16 cellular contexts compared by ENCODE assay signal in genomic region chr10:88979603-88980002, GRCh38. TPM values are rescaled to one million over a fixed set of nuclear protein-coding genes. Genes with fewer than 3 reads are reported as not detected.
DNase-seq lines count a peak whose midpoint lies in the region; ATAC-seq and TF ChIP-seq lines count a peak whose summit lies in the region.
"Had no signal": no experiment of that assay in that cellular context is flagged by ENCODE, and none has a peak within 500 bp of the region (broad histone marks: within the 10 kb centered on the region; RNA-seq: fewer than 3 reads in every experiment).

No MANE protein-coding gene starts in this region.

- TF ChIP-seq CTCF in Peyer's patch (IDR thresholded peaks at IDR 0.05) (no peak), mammary epithelial cell (conservative IDR thresholded peaks at IDR 0.05 in 1 of 2, IDR thresholded peaks at IDR 0.05 in 1 of 2; ENCODE audit: extremely low read depth in 1 of 2, insufficient read depth in 1 of 2, low read depth in 1 of 2, low read length in 2 of 2) (no peak), osteoblast (IDR thresholded peaks at IDR 0.05; ENCODE audit: extremely low read depth, low read depth, low read length) (no peak), tibial artery (IDR thresholded peaks at IDR 0.05) (no peak), brain microvascular endothelial cell (IDR thresholded peaks at IDR 0.05; ENCODE audit: low read depth, low read length, missing control alignments) (no peak)

- CTCF ChIA-PET in mammary epithelial cell (lab: Charles Lee; ENCODE audit: low non-redundant PET) = interaction anchor here (0.7 kb wide), 1 partner anchor 10 kb away, joined by 3 read pairs; no protein-coding TSS in a partner anchor

- H3K27ac ChIP-seq in Peyer's patch (peak overlapping the region in 3 of 4 donors; percentile 7 to 32 (median 25)), mammary epithelial cell (ENCODE audit: insufficient read depth, low read depth, low read length) (no peak overlapping the region), osteoblast (ENCODE audit: low read depth, low read length) (peak overlapping the region; percentile 35), tibial artery (peak overlapping the region; percentile 82 to 92), brain microvascular endothelial cell (no peak overlapping the region)
- H3K27ac ChIP-seq: parathyroid adenoma had no signal

- DNase-seq in Peyer's patch = no peak
- no peak for DNase-seq in mammary epithelial cell
- DNase-seq in osteoblast (ENCODE audit: insufficient read length, low spot score, missing footprints) = no peak
- DNase-seq in tibial artery = no peak
- DNase-seq in EL = no peak
- DNase-seq in brain microvascular endothelial cell = no peak
- DNase-seq: activated B cell treated with CpG ODN at 0.5 μM for 24 hours; activated CD8-positive, alpha-beta memory T cell treated with anti-CD3 and anti-CD28 coated beads for 24 hours; activated naive CD8-positive, alpha-beta T cell treated with anti-CD3 and anti-CD28 coated beads, Interleukin-2, amount 10 ng/mL, durations not matched to agents 7 days and 5 days; central memory CD4-positive, alpha-beta T cell; effector CD4-positive, alpha-beta T cell; NCI-H1694 treated with DMSO at 0.1 percent for 48 hours had no signal

- H3K27me3 ChIP-seq in Peyer's patch (no peaks in the 10 kb centered on the region), mammary epithelial cell (ENCODE audit: insufficient read depth, low read length) (no peaks in the 10 kb centered on the region), osteoblast (ENCODE audit: insufficient read depth, low read length) (no peaks in the 10 kb centered on the region), tibial artery (no peaks in the 10 kb centered on the region), brain microvascular endothelial cell (replicated peaks) (no peaks in the 10 kb centered on the region)
- H3K27me3 ChIP-seq: MG63 had no signal

- H3K4me2 ChIP-seq in mammary epithelial cell (ENCODE audit: insufficient read depth, low read depth, low read length) = peak overlapping the region; percentile 42
- peak overlapping the region; percentile 29 for H3K4me2 ChIP-seq in osteoblast (ENCODE audit: insufficient read depth, low read length)

- in situ Hi-C loops in mammary epithelial cell (cut with MboI; ENCODE audit: low sequenced_read_pairs in 2 of 2) = loop anchor here in 1 of 2 donors (5.0 kb wide), 1 partner anchor 42 kb away; no protein-coding TSS in a partner anchor
- in situ Hi-C loops in brain microvascular endothelial cell (cut with HindIII; ENCODE audit: low pct_ligation_motif_present, low sequenced_read_pairs) = no loop called here

- ATAC-seq in esophagus mucosa = no peak
- ATAC-seq: stimulated activated memory B cell treated with anti-CD40 and anti-IgM and Interleukin-4, amounts not matched to agents 10 μg/mL and 1 μg/mL and 100 μg/mL, for 72 hours had no signal

- H3K79me2 ChIP-seq in mammary epithelial cell (ENCODE audit: insufficient read depth, low read length) (no peaks in the 10 kb centered on the region), osteoblast (ENCODE audit: insufficient read depth, low read length) (peaks cover 16% of the 10 kb centered on the region)
- H3K79me2 ChIP-seq: parathyroid adenoma had no signal

- no peak for TF ChIP-seq POLR2A in Peyer's patch (IDR thresholded peaks at IDR 0.05)

- H3K4me3 ChIP-seq in Peyer's patch = no peak overlapping the region
- H3K4me3 ChIP-seq in mammary epithelial cell (replicated peaks in 1 of 3; ENCODE audit: insufficient read depth in 1 of 3, low read depth in 2 of 3, low read length in 3 of 3) = no peak overlapping the region
- H3K4me3 ChIP-seq in osteoblast (ENCODE audit: insufficient read depth, low read length) = no peak overlapping the region
- no peak overlapping the region for H3K4me3 ChIP-seq in tibial artery
- no peak overlapping the region for H3K4me3 ChIP-seq in brain microvascular endothelial cell (ENCODE audit: low read depth, low read length)
- H3K4me3 ChIP-seq: MG63 had no signal

- dilution Hi-C loops in mammary epithelial cell (cut with HindIII; ENCODE audit: low sequenced_read_pairs) = no loop called here

- H4K20me1 ChIP-seq in mammary epithelial cell (ENCODE audit: insufficient read depth, low read length) (no peaks in the 10 kb centered on the region), osteoblast (ENCODE audit: insufficient read depth, low read length) (peaks cover 2% of the 10 kb centered on the region)

- BruUV-seq in mammary epithelial cell (replicated peaks; lab: Mats Ljungman, UMichigan) = no TSS peak

- 78% methylated on average over 4 of the region's 4 CpGs for WGBS in mammary epithelial cell (ENCODE audit: low coverage, missing lambda C conversion rate)

- no peak overlapping the region for H3K9ac ChIP-seq in mammary epithelial cell (ENCODE audit: insufficient read depth, low read length)
- H3K9ac ChIP-seq: parathyroid adenoma had no signal

- intact Hi-C loops in mammary epithelial cell (cut with micrococcal nuclease) = no loop called here
- intact Hi-C loops in tibial artery (cut with DNase I; ENCODE audit: low total_unique reads) = loop anchor here (10.0 kb wide), 1 partner anchor 145 kb away; no protein-coding TSS in a partner anchor

- H3K36me3 ChIP-seq in Peyer's patch = no peaks in the 10 kb centered on the region
- no peaks in the 10 kb centered on the region for H3K36me3 ChIP-seq in mammary epithelial cell (ENCODE audit: insufficient read depth, low read length)
- peaks cover 4% of the 10 kb centered on the region for H3K36me3 ChIP-seq in osteoblast (ENCODE audit: insufficient read depth, low read length)
- H3K36me3 ChIP-seq in tibial artery = no peaks in the 10 kb centered on the region
- H3K36me3 ChIP-seq in brain microvascular endothelial cell (replicated peaks) = no peaks in the 10 kb centered on the region
- H3K36me3 ChIP-seq: MG63 had no signal

- H3K4me1 ChIP-seq in Peyer's patch (peaks cover 0 to 7% (median 0%) of the 10 kb centered on the region in 4 donors), mammary epithelial cell (ENCODE audit: insufficient read depth, low read length) (peaks cover 14% of the 10 kb centered on the region), osteoblast (ENCODE audit: insufficient read depth, low read length) (peaks cover 27% of the 10 kb centered on the region), tibial artery (peaks cover 0 to 79% (median 41%) of the 10 kb centered on the region in 4 donors)
- H3K4me1 ChIP-seq: parathyroid adenoma had no signal

- H3K9me3 ChIP-seq in Peyer's patch (no peaks in the 10 kb centered on the region), mammary epithelial cell (replicated peaks; ENCODE audit: insufficient read depth, low read length) (no peaks in the 10 kb centered on the region), osteoblast (ENCODE audit: low read depth, low read length) (no peaks in the 10 kb centered on the region), tibial artery (no peaks in the 10 kb centered on the region)
- H3K9me3 ChIP-seq: MG63 had no signal

- H2AFZ ChIP-seq in mammary epithelial cell (ENCODE audit: low read depth, low read length) (no peak overlapping the region), osteoblast (ENCODE audit: low read length) (no peak overlapping the region)
- H2AFZ ChIP-seq: parathyroid adenoma had no signal

RNA-seq across cellular contexts. Expression of gene FAS, which starts 11.0 kb away (rescaled TPM):
- total RNA-seq in Peyer's patch (10 to 100 TPM; 25.9 to 81.7 (median 29.2) TPM), mammary epithelial cell (10 to 100 TPM; 50.0 to 71.8 TPM), osteoblast (49.6 and 62.5 TPM in 2 replicates), esophagus mucosa (12.2 TPM)
- polyA plus RNA-seq in mammary epithelial cell = 46.5 TPM
- polyA minus RNA-seq in mammary epithelial cell = 125 TPM

RNA-seq across cellular contexts. Expression of gene ACTA2, which starts 27.0 kb away (rescaled TPM):
- total RNA-seq in Peyer's patch = 100 to 1,000 TPM in 3 of 4 donors, 10 to 100 TPM in 1; 83.5 to 342 (median 142) TPM
- 100 to 1,000 TPM in 1 of 2 donors, 10 to 100 TPM in 1; 20.7 to 341 TPM for total RNA-seq in mammary epithelial cell
- polyA plus RNA-seq in mammary epithelial cell = 24.0 TPM
- polyA minus RNA-seq in mammary epithelial cell = 5.5 TPM
- 501 and 855 TPM in 2 replicates for total RNA-seq in osteoblast
- 53.0 TPM for total RNA-seq in esophagus mucosa

Comparison
In these comparisons a context has a peak if more than half of its experiments do, and no peak if none do; other contexts are left out.
1. H3K27ac ChIP-seq: peak in Peyer's patch (3 of 4), osteoblast (single experiment) and tibial artery (2 of 2); none in mammary epithelial cell (single experiment) and brain microvascular endothelial cell (single experiment).